1 cellular context compared by ENCODE assay signal in genomic region chr14:37180886-37181285, GRCh38. TPM values are rescaled to one million over a fixed set of nuclear protein-coding genes. Genes with fewer than 3 reads are reported as not detected.
"Had no signal": no experiment of that assay in that cellular context is flagged by ENCODE, and none has a peak within 500 bp of the region (broad histone marks: within the 10 kb centered on the region; RNA-seq: fewer than 3 reads in every experiment).

No MANE protein-coding gene starts in this region.

RNA-seq across cellular contexts. Expression of gene MIPOL1, which starts 16.9 kb away (rescaled TPM):
- total RNA-seq: GM12878 had no signal
